In genomic region chr1:13723810-13724209, GRCh38 we compare ENCODE assay signal across 15 cellular contexts. TPM values are rescaled to one million over a fixed set of nuclear protein-coding genes. Genes with fewer than 3 reads are reported as not detected.
DNase-seq lines count a peak whose midpoint lies in the region; ATAC-seq and TF ChIP-seq lines count a peak whose summit lies in the region.
"Had no signal": no experiment of that assay in that cellular context is flagged by ENCODE, and none has a peak within 500 bp of the region (broad histone marks: within the 10 kb centered on the region; RNA-seq: fewer than 3 reads in every experiment).

No MANE protein-coding gene starts in this region.

- H3K27me3 Mint-ChIP-seq in CD4-positive, alpha-beta T cell: no peaks in the 10 kb centered on the region
- H3K27me3 Mint-ChIP-seq in naive thymus-derived CD8-positive, alpha-beta T cell: no peaks in the 10 kb centered on the region
- no peaks in the 10 kb centered on the region for H3K27me3 Mint-ChIP-seq in progenitor cell of endocrine pancreas
- H3K27me3 Mint-ChIP-seq in activated CD4-positive, alpha-beta memory T cell treated with anti-CD3 and anti-CD28 coated beads, Interleukin-2, amount 10 ng/mL, durations not matched to agents 7 days and 5 days: no peaks in the 10 kb centered on the region

- DNase-seq in CD4-positive, alpha-beta T cell: no peak
- DNase-seq in NB4 (ENCODE audit: low read depth) (peak; percentile 92), NCI-H69 (lab: John Stamatoyannopoulos, UW) (no peak), progenitor cell of endocrine pancreas (ENCODE audit: low spot score, unreplicated experiment) (no peak)
- no peak for DNase-seq in naive thymus-derived CD8-positive, alpha-beta T cell
- no peak for DNase-seq in activated CD4-positive, alpha-beta memory T cell treated with anti-CD3 and anti-CD28 coated beads, Interleukin-2, amount 10 ng/mL, durations not matched to agents 7 days and 5 days
- DNase-seq: activated effector memory CD4-positive, alpha-beta T cell treated with anti-CD3 and anti-CD28 coated beads, Interleukin-2, amount 50 U/mL, for 16 hours; COR-L47; dorsolateral prefrontal cortex had no signal

- H3K9me3 ChIP-seq in CD4-positive, alpha-beta T cell (ENCODE audit: control insufficient read depth, low read length): no peaks in the 10 kb centered on the region

- no peaks in the 10 kb centered on the region for H3K27me3 ChIP-seq in CD4-positive, alpha-beta T cell (ENCODE audit: control insufficient read depth, insufficient read depth, low read length)
- H3K27me3 ChIP-seq: dorsolateral prefrontal cortex had no signal

- TF ChIP-seq CTCF in CD4-positive, alpha-beta T cell (IDR thresholded peaks at IDR 0.05): no peak
- TF ChIP-seq CTCF in NB4 (IDR thresholded peaks at IDR 0.05; ENCODE audit: low read depth, low read length): no peak
- no peak for TF ChIP-seq CTCF in progenitor cell of endocrine pancreas (IDR thresholded peaks at IDR 0.05; ENCODE audit: unreplicated experiment)

- TF ChIP-seq POLR2A in NB4 (IDR thresholded peaks at IDR 0.05; ENCODE audit: extremely low read depth, insufficient read length): no peak

- no peak for ATAC-seq in CD4-positive, alpha-beta T cell (ENCODE audit: poor library complexity)
- ATAC-seq in esophagus mucosa (peak; percentile 94), HG02588 (IDR thresholded peaks at IDR 0.05; ENCODE audit: unreplicated experiment) (no peak)
- no peak for ATAC-seq in naive thymus-derived CD8-positive, alpha-beta T cell
- ATAC-seq: activated CD4-positive, CD25-positive, alpha-beta regulatory T cell treated with anti-CD3 and anti-CD28 coated beads, Interleukin-2, amount 50 U/mL, for 24 hours; GM12878; Panc1 had no signal

- H3K4me1 Mint-ChIP-seq in CD4-positive, alpha-beta T cell (ENCODE audit: low read depth): peaks cover 62% of the 10 kb centered on the region
- peaks cover 35 to 83% (median 81%) of the 10 kb centered on the region in 4 donors for H3K4me1 Mint-ChIP-seq in naive thymus-derived CD8-positive, alpha-beta T cell
- H3K4me1 Mint-ChIP-seq in progenitor cell of endocrine pancreas (ENCODE audit: low read depth): peaks cover 16% of the 10 kb centered on the region
- H3K4me1 Mint-ChIP-seq in activated CD4-positive, alpha-beta memory T cell treated with anti-CD3 and anti-CD28 coated beads, Interleukin-2, amount 10 ng/mL, durations not matched to agents 7 days and 5 days: peaks cover 15% of the 10 kb centered on the region

- POLR2A ChIA-PET in CD4-positive, alpha-beta T cell (lab: Charles Lee): interaction anchor here (1.1 kb wide), 1 partner anchor 25 kb away, joined by 3 read pairs; no protein-coding TSS in a partner anchor
- POLR2A ChIA-PET in naive thymus-derived CD8-positive, alpha-beta T cell (lab: Charles Lee): interaction anchor here (1.2 to 2.3 kb wide), 2 partner anchors 18 to 58 kb away, joined by 4 to 7 read pairs; no protein-coding TSS in a partner anchor
- POLR2A ChIA-PET in activated CD4-positive, alpha-beta memory T cell treated with anti-CD3 and anti-CD28 coated beads, Interleukin-2, amount 10 ng/mL, durations not matched to agents 7 days and 5 days (lab: Charles Lee): no interaction called here

- no peak overlapping the region for H3K27ac ChIP-seq in CD4-positive, alpha-beta T cell (ENCODE audit: low read depth, low read length)

- no peak overlapping the region for H3K4me3 Mint-ChIP-seq in CD4-positive, alpha-beta T cell
- peak overlapping the region in 4 of 10 donors; percentile 20 to 41 (median 34) for H3K4me3 Mint-ChIP-seq in naive thymus-derived CD8-positive, alpha-beta T cell
- no peak overlapping the region for H3K4me3 Mint-ChIP-seq in progenitor cell of endocrine pancreas (ENCODE audit: low read depth)
- no peak overlapping the region for H3K4me3 Mint-ChIP-seq in activated CD4-positive, alpha-beta memory T cell treated with anti-CD3 and anti-CD28 coated beads, Interleukin-2, amount 10 ng/mL, durations not matched to agents 7 days and 5 days

- intact Hi-C loops in CD4-positive, alpha-beta T cell (cut with DNase I, micrococcal nuclease): loop anchor here in 1 of 2 experiments (2.0 kb wide), 1 partner anchor 237 kb away; no protein-coding TSS in a partner anchor

- no peaks in the 10 kb centered on the region for H3K9me3 Mint-ChIP-seq in CD4-positive, alpha-beta T cell
- H3K9me3 Mint-ChIP-seq in naive thymus-derived CD8-positive, alpha-beta T cell: no peaks in the 10 kb centered on the region
- no peaks in the 10 kb centered on the region for H3K9me3 Mint-ChIP-seq in progenitor cell of endocrine pancreas (ENCODE audit: low read depth)
- no peaks in the 10 kb centered on the region for H3K9me3 Mint-ChIP-seq in activated CD4-positive, alpha-beta memory T cell treated with anti-CD3 and anti-CD28 coated beads, Interleukin-2, amount 10 ng/mL, durations not matched to agents 7 days and 5 days

- H3K4me3 ChIP-seq in NB4 (ENCODE audit: low read depth, low read length): peak overlapping the region; percentile 29
- H3K4me3 ChIP-seq: dorsolateral prefrontal cortex, GM12878, skin epidermis had no signal

- CTCF ChIA-PET in CD4-positive, alpha-beta T cell (lab: Charles Lee): interaction anchor here (1.7 kb wide), 1 partner anchor 25 kb away, joined by 3 read pairs; no protein-coding TSS in a partner anchor
- CTCF ChIA-PET in activated CD4-positive, alpha-beta memory T cell treated with anti-CD3 and anti-CD28 coated beads, Interleukin-2, amount 10 ng/mL, durations not matched to agents 7 days and 5 days (lab: Charles Lee): interaction anchor here (1.6 to 3.8 kb wide), 2 partner anchors 16 to 20 kb away, joined by 6 to 24 read pairs; no protein-coding TSS in a partner anchor

- H3K36me3 Mint-ChIP-seq in CD4-positive, alpha-beta T cell (ENCODE audit: low read depth): peaks cover 11% of the 10 kb centered on the region
- H3K36me3 Mint-ChIP-seq in naive thymus-derived CD8-positive, alpha-beta T cell: peaks cover 0 to 23% (median 2%) of the 10 kb centered on the region in 3 donors
- peaks cover 1% of the 10 kb centered on the region for H3K36me3 Mint-ChIP-seq in progenitor cell of endocrine pancreas (ENCODE audit: insufficient read depth)
- peaks cover under 1% of the 10 kb centered on the region for H3K36me3 Mint-ChIP-seq in activated CD4-positive, alpha-beta memory T cell treated with anti-CD3 and anti-CD28 coated beads, Interleukin-2, amount 10 ng/mL, durations not matched to agents 7 days and 5 days (ENCODE audit: low read depth)

- H3K27ac Mint-ChIP-seq in CD4-positive, alpha-beta T cell: peak overlapping the region; percentile 62
- peak overlapping the region; percentile 44 to 97 (median 86) for H3K27ac Mint-ChIP-seq in naive thymus-derived CD8-positive, alpha-beta T cell
- no peak overlapping the region for H3K27ac Mint-ChIP-seq in progenitor cell of endocrine pancreas
- no peak overlapping the region for H3K27ac Mint-ChIP-seq in activated CD4-positive, alpha-beta memory T cell treated with anti-CD3 and anti-CD28 coated beads, Interleukin-2, amount 10 ng/mL, durations not matched to agents 7 days and 5 days

RNA-seq across cellular contexts. Expression of gene PRDM2, which starts 23.8 kb away (rescaled TPM):
- 100 to 1,000 TPM; 136 to 140 TPM for total RNA-seq in CD4-positive, alpha-beta T cell
- 24.7 TPM for total RNA-seq in esophagus mucosa
- total RNA-seq in naive thymus-derived CD8-positive, alpha-beta T cell: 100 to 1,000 TPM; 145 to 146 TPM
- 10 to 100 TPM; 16.8 to 23.0 (median 20.1) TPM for polyA plus RNA-seq in naive thymus-derived CD8-positive, alpha-beta T cell
- 44.3 and 47.7 TPM in 2 replicates for total RNA-seq in progenitor cell of endocrine pancreas
- total RNA-seq in activated CD4-positive, alpha-beta memory T cell treated with anti-CD3 and anti-CD28 coated beads, Interleukin-2, amount 10 ng/mL, durations not matched to agents 7 days and 5 days: 10 to 100 TPM; 56.3 to 58.4 TPM

Comparison
In these comparisons a context has a peak if more than half of its experiments do, and no peak if none do; other contexts are left out.
1. H3K27ac Mint-ChIP-seq: peak in CD4-positive, alpha-beta T cell (single experiment) and naive thymus-derived CD8-positive, alpha-beta T cell (10 of 10); none in progenitor cell of endocrine pancreas (single experiment) and activated CD4-positive, alpha-beta memory T cell treated with anti-CD3 and anti-CD28 coated beads, Interleukin-2, amount 10 ng/mL, durations not matched to agents 7 days and 5 days (single experiment).